Comparison of ENCODE assay signal across 10 cellular contexts in the genomic region with DNA sequence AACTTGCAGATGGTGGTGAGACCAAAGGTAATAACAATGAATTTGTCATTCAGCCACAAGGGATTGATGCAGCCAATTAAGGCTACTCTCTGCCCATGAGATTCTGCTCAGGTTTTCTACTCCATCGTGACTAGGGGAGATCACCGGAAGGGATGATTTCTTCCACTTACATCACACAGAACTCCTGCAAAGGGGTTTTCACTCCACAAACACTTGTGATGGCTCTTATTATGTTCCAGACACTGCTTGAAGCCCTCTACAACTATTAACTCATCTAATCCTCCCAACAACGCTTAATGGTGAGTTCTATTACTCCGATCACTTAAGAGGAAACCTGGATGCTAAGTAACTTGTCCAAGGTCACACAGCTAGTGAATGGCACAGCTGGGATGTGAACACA. TPM values are rescaled to one million over a fixed set of nuclear protein-coding genes. Genes with fewer than 3 reads are reported as not detected.
"Had no signal": no experiment of that assay in that cellular context is flagged by ENCODE, and none has a peak within 500 bp of the region (broad histone marks: within the 10 kb centered on the region; RNA-seq: fewer than 3 reads in every experiment).

No MANE protein-coding gene starts in this region.

- FAIRE-seq: HepG2, HTR-8/SVneo had no signal

- DNase-seq: IMR-90, KBM-7, KG1 had no signal

- H3K9ac ChIP-seq: KMS-11 had no signal

- H3K27ac ChIP-seq: HL-60, KMS-11 had no signal

- H3K4me2 ChIP-seq: KMS-11 had no signal

- ATAC-seq: HepG2 had no signal

RNA-seq across cellular contexts. Expression of a gene that starts 55.9 kb away (rescaled TPM):
- total RNA-seq: HepG2, HT-29, HT1080, IMR-90 had no signal
- polyA plus RNA-seq: HepG2, IgD-negative memory B cell, IMR-90 had no signal
